ENCODE assay signal across 8 cellular contexts in the genomic region with DNA sequence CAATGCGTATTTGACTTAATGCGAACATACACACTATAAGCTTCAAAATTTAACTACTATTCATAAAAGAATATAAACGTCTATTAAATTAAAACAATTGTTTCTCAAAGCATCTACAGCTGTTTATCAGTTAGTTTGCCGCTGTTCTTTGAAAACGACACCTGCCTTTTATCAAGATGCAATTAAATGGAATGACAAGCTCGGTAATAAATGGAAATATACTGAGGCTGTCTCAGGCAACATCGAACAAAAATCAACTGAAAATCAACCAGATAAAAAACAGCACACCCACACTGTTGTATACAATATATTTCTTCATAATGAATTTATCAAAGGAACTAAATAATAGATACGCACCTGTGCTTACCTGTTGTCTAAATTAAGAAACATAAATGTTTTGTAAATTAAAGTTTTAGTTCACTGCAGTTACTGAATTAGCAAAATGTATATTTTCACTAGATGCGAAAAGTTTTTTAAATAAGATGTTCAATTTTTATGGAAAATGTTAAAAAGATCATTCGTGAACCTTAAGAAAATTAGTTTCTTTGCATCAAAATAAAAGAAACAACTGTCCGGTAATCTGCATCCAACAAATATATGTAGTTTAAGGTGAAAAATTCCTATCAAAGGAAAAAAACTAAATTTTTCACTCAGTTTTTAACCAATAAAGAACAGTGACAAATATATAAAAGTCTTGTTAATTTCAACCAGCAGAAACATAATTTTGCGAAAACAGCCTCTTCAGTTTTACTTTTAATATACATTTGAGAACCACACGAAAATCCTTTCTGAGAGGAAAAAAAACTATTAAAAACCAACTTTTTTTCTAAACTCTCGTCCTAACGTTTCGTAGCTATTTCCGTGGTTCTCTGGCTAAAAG.
DNase-seq lines count a peak whose midpoint lies in the region; ATAC-seq, FAIRE-seq and TF ChIP-seq lines count a peak whose summit lies in the region.

No MANE protein-coding gene starts in this region.

- no peak for FAIRE-seq in keratinocyte (lab: Jason Lieb, UNC)

- dilution Hi-C loops in keratinocyte (cut with MboI; ENCODE audit: extremely low pct_ligation_motif_present, low sequenced_read_pairs): no loop called here

- peaks cover 79% of the 10 kb centered on the region for H3K79me2 ChIP-seq in keratinocyte (ENCODE audit: control insufficient read depth, insufficient read depth, low read length)

- H3K9me3 ChIP-seq in keratinocyte (ENCODE audit: control insufficient read depth, low read depth, low read length): no peaks in the 10 kb centered on the region
- H3K9me3 ChIP-seq in tibial artery: no peaks in the 10 kb centered on the region

- peaks cover 43% of the 10 kb centered on the region for H3K4me1 Mint-ChIP-seq in activated CD8-positive, alpha-beta memory T cell treated with anti-CD3 and anti-CD28 coated beads, Interleukin-2, amount 10 ng/mL, durations not matched to agents 7 days and 5 days
- peaks cover 37% of the 10 kb centered on the region for H3K4me1 Mint-ChIP-seq in activated CD8-positive, alpha-beta T cell treated with anti-CD3 and anti-CD28 coated beads, Interleukin-2, amount 10 ng/mL, durations not matched to agents 7 days and 5 days (ENCODE audit: low read depth)

- no peaks in the 10 kb centered on the region for H3K27me3 Mint-ChIP-seq in activated CD8-positive, alpha-beta memory T cell treated with anti-CD3 and anti-CD28 coated beads, Interleukin-2, amount 10 ng/mL, durations not matched to agents 7 days and 5 days
- no peaks in the 10 kb centered on the region for H3K27me3 Mint-ChIP-seq in activated CD8-positive, alpha-beta T cell treated with anti-CD3 and anti-CD28 coated beads, Interleukin-2, amount 10 ng/mL, durations not matched to agents 7 days and 5 days (ENCODE audit: low read depth)

- H3K4me2 ChIP-seq in keratinocyte (ENCODE audit: control insufficient read depth, extremely low read depth, insufficient read depth, low read depth, low read length): peak overlapping the region; percentile 91

- no peaks in the 10 kb centered on the region for H3K9me1 ChIP-seq in keratinocyte (ENCODE audit: control insufficient read depth, extremely low read depth, insufficient read depth, low read length)

- no peak for ATAC-seq in activated CD8-positive, alpha-beta memory T cell treated with anti-CD3 and anti-CD28 coated beads, Interleukin-2, amount 10 ng/mL, durations not matched to agents 7 days and 5 days
- ATAC-seq in activated CD8-positive, alpha-beta T cell treated with anti-CD3 and anti-CD28 coated beads, Interleukin-2, amount 10 ng/mL, durations not matched to agents 7 days and 5 days: no peak
- ATAC-seq in GM19035 (IDR thresholded peaks at IDR 0.05; ENCODE audit: unreplicated experiment): no peak

- CTCF ChIA-PET in activated CD8-positive, alpha-beta memory T cell treated with anti-CD3 and anti-CD28 coated beads, Interleukin-2, amount 10 ng/mL, durations not matched to agents 7 days and 5 days (lab: Charles Lee): interaction anchor here (0.5 to 6.1 kb wide), 8 partner anchors 10 to 832 kb away, joined by 3 to 93 read pairs (median 4); a partner anchor contains a TSS
- CTCF ChIA-PET in activated CD8-positive, alpha-beta T cell treated with anti-CD3 and anti-CD28 coated beads, Interleukin-2, amount 10 ng/mL, durations not matched to agents 7 days and 5 days (lab: Charles Lee): interaction anchor here (0.6 to 7.3 kb wide), 11 partner anchors 11 to 835 kb away, joined by 3 to 89 read pairs (median 4); a partner anchor contains a TSS

- no peaks in the 10 kb centered on the region for H3K9me3 Mint-ChIP-seq in activated CD8-positive, alpha-beta memory T cell treated with anti-CD3 and anti-CD28 coated beads, Interleukin-2, amount 10 ng/mL, durations not matched to agents 7 days and 5 days (ENCODE audit: low read depth)
- H3K9me3 Mint-ChIP-seq in activated CD8-positive, alpha-beta T cell treated with anti-CD3 and anti-CD28 coated beads, Interleukin-2, amount 10 ng/mL, durations not matched to agents 7 days and 5 days (ENCODE audit: insufficient read depth): no peaks in the 10 kb centered on the region

- POLR2A ChIA-PET in activated CD8-positive, alpha-beta T cell treated with anti-CD3 and anti-CD28 coated beads, Interleukin-2, amount 10 ng/mL, durations not matched to agents 7 days and 5 days (lab: Charles Lee): interaction anchor here (0.8 to 7.9 kb wide), 11 partner anchors 8 to 832 kb away, joined by 3 to 240 read pairs (median 4); a partner anchor contains a TSS

- peaks cover 45% of the 10 kb centered on the region for H3K36me3 Mint-ChIP-seq in activated CD8-positive, alpha-beta memory T cell treated with anti-CD3 and anti-CD28 coated beads, Interleukin-2, amount 10 ng/mL, durations not matched to agents 7 days and 5 days
- peaks cover 55% of the 10 kb centered on the region for H3K36me3 Mint-ChIP-seq in activated CD8-positive, alpha-beta T cell treated with anti-CD3 and anti-CD28 coated beads, Interleukin-2, amount 10 ng/mL, durations not matched to agents 7 days and 5 days (ENCODE audit: low read depth)

- H4K20me1 ChIP-seq in keratinocyte (ENCODE audit: control insufficient read depth, extremely low read depth, insufficient read depth, low read length): peaks cover 4% of the 10 kb centered on the region

- no peak for DNase-seq in activated CD8-positive, alpha-beta memory T cell treated with anti-CD3 and anti-CD28 coated beads, Interleukin-2, amount 10 ng/mL, durations not matched to agents 7 days and 5 days
- DNase-seq in activated CD8-positive, alpha-beta memory T cell treated with anti-CD3 and anti-CD28 coated beads, Interleukin-2, amount 50 U/mL, for 48 hours: no peak
- no peak for DNase-seq in activated CD8-positive, alpha-beta T cell treated with anti-CD3 and anti-CD28 coated beads, Interleukin-2, amount 10 ng/mL, durations not matched to agents 7 days and 5 days
- DNase-seq in keratinocyte (ENCODE audit: low read depth, low spot score) (no peak), tibial artery (no peak), mucosa of gallbladder (ENCODE audit: low spot score) (no peak), inferior parietal cortex (ENCODE audit: extremely low spot score) (no peak)

- peak overlapping the region; percentile 75 for H3K27ac ChIP-seq in keratinocyte (ENCODE audit: control insufficient read depth, insufficient read depth, low read length)
- H3K27ac ChIP-seq in tibial artery: peak overlapping the region; percentile 96 to 98

- H3K4me3 Mint-ChIP-seq in activated CD8-positive, alpha-beta memory T cell treated with anti-CD3 and anti-CD28 coated beads, Interleukin-2, amount 10 ng/mL, durations not matched to agents 7 days and 5 days: peak overlapping the region; percentile 90
- peak overlapping the region; percentile 99 for H3K4me3 Mint-ChIP-seq in activated CD8-positive, alpha-beta T cell treated with anti-CD3 and anti-CD28 coated beads, Interleukin-2, amount 10 ng/mL, durations not matched to agents 7 days and 5 days

- TF ChIP-seq CTCF in keratinocyte (optimal IDR thresholded peaks at IDR 0.05 in 1 of 3, IDR thresholded peaks at IDR 0.05 in 1 of 3, conservative IDR thresholded peaks at IDR 0.05 in 1 of 3; ENCODE audit: extremely low read depth in 1 of 3, insufficient read depth in 2 of 3, low read length in 3 of 3) (no peak), tibial artery (IDR thresholded peaks at IDR 0.05) (no peak)

- H3K4me1 ChIP-seq in keratinocyte (ENCODE audit: control insufficient read depth, extremely low read depth, insufficient read depth, low read length): peaks cover 25% of the 10 kb centered on the region
- peaks cover 0 to 23% (median 7%) of the 10 kb centered on the region in 4 donors for H3K4me1 ChIP-seq in tibial artery

- H3K9ac ChIP-seq in keratinocyte (ENCODE audit: control insufficient read depth, extremely low read depth, insufficient read depth, low read length): peak overlapping the region; percentile 90

- peak overlapping the region; percentile 98 for H3K27ac Mint-ChIP-seq in activated CD8-positive, alpha-beta memory T cell treated with anti-CD3 and anti-CD28 coated beads, Interleukin-2, amount 10 ng/mL, durations not matched to agents 7 days and 5 days
- H3K27ac Mint-ChIP-seq in activated CD8-positive, alpha-beta T cell treated with anti-CD3 and anti-CD28 coated beads, Interleukin-2, amount 10 ng/mL, durations not matched to agents 7 days and 5 days: peak overlapping the region; percentile 99

- H3K4me3 ChIP-seq in keratinocyte (ENCODE audit: control insufficient read depth in 2 of 3, extremely low read depth in 1 of 3, insufficient read depth in 2 of 3, low read depth in 1 of 3, low read length in 3 of 3) (peak overlapping the region; percentile 83 to 91 (median 86)), tibial artery (peak overlapping the region; percentile 86 to 95)

- H3K36me3 ChIP-seq in keratinocyte (ENCODE audit: control insufficient read depth in 2 of 2, extremely low read depth in 1 of 2, insufficient read depth in 2 of 2, low read length in 2 of 2): no peaks in the 10 kb centered on the region
- no peaks in the 10 kb centered on the region for H3K36me3 ChIP-seq in tibial artery

- intact Hi-C loops in tibial artery (cut with DNase I; ENCODE audit: low total_unique reads): loop anchor here (2.0 kb wide), 1 partner anchor 83 kb away; a partner anchor contains a TSS

- peak overlapping the region; percentile 23 for H2AFZ ChIP-seq in keratinocyte (ENCODE audit: control insufficient read depth, low read length)

- H3K27me3 ChIP-seq in keratinocyte (ENCODE audit: control insufficient read depth, extremely low read depth, insufficient read depth, low read length): no peaks in the 10 kb centered on the region
- no peaks in the 10 kb centered on the region for H3K27me3 ChIP-seq in tibial artery
